Comparison of ENCODE assay signal across 20 cellular contexts in the genomic region with DNA sequence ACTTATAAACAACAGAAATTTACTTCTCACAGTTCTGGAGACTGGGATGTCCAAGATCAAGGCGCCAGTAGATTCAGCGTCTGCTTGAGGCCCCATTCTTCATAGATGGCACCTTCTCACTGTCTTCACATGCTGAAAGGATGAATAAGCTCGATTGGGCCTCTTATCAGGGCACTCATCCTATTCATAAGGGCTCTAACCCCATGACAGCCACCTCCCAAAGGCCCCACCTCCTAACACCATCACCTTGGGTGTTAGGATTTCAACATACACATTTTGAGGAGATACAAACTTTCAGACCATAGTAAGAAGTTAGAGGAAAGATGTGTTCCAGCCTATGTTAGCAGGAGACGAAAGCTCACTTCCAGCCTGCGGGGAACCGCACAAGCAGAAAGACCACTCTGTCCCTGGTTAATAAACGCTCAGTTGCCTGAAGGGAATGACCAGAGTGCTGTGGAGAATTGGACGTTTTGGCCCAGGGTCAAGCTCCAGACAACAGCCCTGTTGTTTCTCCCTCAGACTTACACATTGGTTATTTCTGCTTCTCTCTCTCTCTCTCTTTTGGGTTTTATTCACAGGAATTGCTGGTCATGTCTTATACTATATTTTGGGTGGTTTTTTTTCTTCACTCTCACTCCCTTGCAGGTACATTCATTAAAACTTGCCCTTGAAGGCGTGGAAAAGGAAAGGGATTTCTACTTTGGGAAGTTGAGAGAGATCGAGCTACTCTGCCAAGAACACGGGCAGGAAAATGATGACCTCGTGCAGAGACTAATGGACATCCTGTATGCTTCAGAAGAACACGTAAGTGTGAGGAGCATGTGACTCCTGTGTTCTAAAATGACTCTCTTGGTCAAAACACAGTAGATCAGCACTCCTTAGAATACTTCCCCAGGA.
DNase-seq lines count a peak whose midpoint lies in the region; ATAC-seq, FAIRE-seq and TF ChIP-seq lines count a peak whose summit lies in the region.
"Had no signal": no experiment of that assay in that cellular context is flagged by ENCODE, and none has a peak within 500 bp of the region (broad histone marks: within the 10 kb centered on the region; RNA-seq: fewer than 3 reads in every experiment).

No MANE protein-coding gene starts in this region.

- no peaks in the 10 kb centered on the region for H3K27me3 Mint-ChIP-seq in naive thymus-derived CD4-positive, alpha-beta T cell
- no peaks in the 10 kb centered on the region for H3K27me3 Mint-ChIP-seq in type B pancreatic cell
- H3K27me3 Mint-ChIP-seq: activated naive CD4-positive, alpha-beta T cell treated with anti-CD3 and anti-CD28 coated beads, Interleukin-2, amount 10 ng/mL, durations not matched to agents 7 days and 5 days; dendritic cell treated with granulocyte-macrophage colony-stimulating factor and Interleukin-4, amounts not matched to agents 40 ng/mL and 50 ng/mL, for 4 days had no signal

- CTCF ChIA-PET in HepG2 (lab: Yijun Ruan, JAX; ENCODE audit: low intra/inter-chr PET ratio, low total read pairs), result no interaction called here
- CTCF ChIA-PET in naive thymus-derived CD4-positive, alpha-beta T cell (lab: Charles Lee), result interaction anchor here (1.1 kb wide), 1 partner anchor 106 kb away, joined by 3 read pairs; no protein-coding TSS in a partner anchor

- TF ChIP-seq EP300 in HepG2 (IDR thresholded peaks at IDR 0.05; ENCODE audit: low read depth in 2 of 2, low read length in 2 of 2) (no peak), HepG2 (CRISPR knock-in tag; IDR thresholded peaks at IDR 0.05; ENCODE audit: borderline replicate concordance) (no peak)

- DNase-seq in HepG2 (ENCODE audit: low spot score) (no peak), foreskin melanocyte (peak; percentile 96), type B pancreatic cell (ENCODE audit: extremely low spot score, unreplicated experiment) (no peak), NCI-H1105 treated with DMSO at 0.1 percent for 48 hours (lab: John Stamatoyannopoulos, UW) (no peak)
- DNase-seq in naive thymus-derived CD4-positive, alpha-beta T cell, result no peak
- no peak for DNase-seq in effector CD4-positive, alpha-beta T cell
- DNase-seq: activated CD4-positive, alpha-beta T cell treated with anti-CD3 and anti-CD28 coated beads, Interleukin-2, amount 50 U/mL, for 4 hours; activated naive CD4-positive, alpha-beta T cell treated with anti-CD3 and anti-CD28 coated beads, Interleukin-2, amount 10 ng/mL, durations not matched to agents 7 days and 5 days; Calu3; left colon; NCI-H1092 treated with DMSO at 0.1 percent for 48 hours; NCI-H524 treated with DMSO at 0.1 percent for 48 hours; stimulated activated CD4-positive, alpha-beta T cell treated with anti-CD3 and anti-CD28 coated beads, Interleukin-15, amount 100 ng/mL, for 24 hours; T1000 had no signal

- H3K4me1 ChIP-seq in liver (ENCODE audit: control insufficient read depth in 4 of 4, insufficient read depth in 4 of 4, low read length in 3 of 4), result peaks cover 0 to 8% (median under 1%) of the 10 kb centered on the region in 4 donors
- no peaks in the 10 kb centered on the region for H3K4me1 ChIP-seq in HepG2 (ENCODE audit: insufficient read depth, low read length)
- H3K4me1 ChIP-seq in naive thymus-derived CD4-positive, alpha-beta T cell (ENCODE audit: control insufficient read depth in 2 of 2, insufficient read depth in 2 of 2, low read length in 2 of 2), result no peaks in the 10 kb centered on the region
- H3K4me1 ChIP-seq: A549 had no signal

- TF ChIP-seq CTCF in liver (IDR thresholded peaks at IDR 0.05; ENCODE audit: low read depth, low read length, missing input control) (no peak), HepG2 (CRISPR knock-in tag; IDR thresholded peaks at IDR 0.05) (no peak), type B pancreatic cell (conservative IDR thresholded peaks at IDR 0.05) (no peak)

- ATAC-seq in HepG2 (no peak), GM18858 (IDR thresholded peaks at IDR 0.05; ENCODE audit: unreplicated experiment) (no peak)
- ATAC-seq in naive thymus-derived CD4-positive, alpha-beta T cell, result peak; percentile 43
- ATAC-seq: A549, left colon had no signal

- no peaks in the 10 kb centered on the region for H4K20me1 ChIP-seq in HepG2 (ENCODE audit: insufficient read depth, low read length)

- H2AFZ ChIP-seq in HepG2 (ENCODE audit: low read length), result no peak overlapping the region

- no TSS peak for BruUV-seq in HepG2 (replicated peaks; lab: Mats Ljungman, UMichigan)

- peak overlapping the region in 1 of 2 donors; percentile 9 for H3K27ac ChIP-seq in liver (ENCODE audit: low read depth in 1 of 2, low read length in 2 of 2)
- H3K27ac ChIP-seq in HepG2 (ENCODE audit: extremely low read length, insufficient read depth, low read length), result no peak overlapping the region
- no peak overlapping the region for H3K27ac ChIP-seq in naive thymus-derived CD4-positive, alpha-beta T cell (ENCODE audit: low read depth, low read length)
- H3K27ac ChIP-seq: A549, neutrophil, RWPE1 had no signal

- H3K4me1 Mint-ChIP-seq in naive thymus-derived CD4-positive, alpha-beta T cell, result peaks cover 0 to 31% (median 3%) of the 10 kb centered on the region in 7 donors
- peaks cover 7% of the 10 kb centered on the region for H3K4me1 Mint-ChIP-seq in type B pancreatic cell (ENCODE audit: unreplicated experiment)
- H3K4me1 Mint-ChIP-seq: activated naive CD4-positive, alpha-beta T cell treated with anti-CD3 and anti-CD28 coated beads, Interleukin-2, amount 10 ng/mL, durations not matched to agents 7 days and 5 days had no signal

- no peak for FAIRE-seq in HepG2 (lab: Jason Lieb, UNC)
- FAIRE-seq: A549 had no signal

- H3K27me3 ChIP-seq in liver (ENCODE audit: control insufficient read depth in 4 of 4, insufficient read depth in 4 of 4, low read length in 3 of 4) (no peaks in the 10 kb centered on the region), HepG2 (ENCODE audit: control insufficient read depth in 1 of 2, insufficient read depth in 2 of 2, low read length in 2 of 2) (no peaks in the 10 kb centered on the region)
- no peaks in the 10 kb centered on the region for H3K27me3 ChIP-seq in naive thymus-derived CD4-positive, alpha-beta T cell (ENCODE audit: control insufficient read depth in 2 of 2, insufficient read depth in 2 of 2, low read length in 2 of 2)
- H3K27me3 ChIP-seq: neutrophil had no signal

- H3K4me3 ChIP-seq in liver (ENCODE audit: low read depth in 1 of 3, low read length in 3 of 3) (no peak overlapping the region), HepG2 (replicated peaks in 1 of 3; ENCODE audit: insufficient read depth in 1 of 3, low read depth in 2 of 3, low read length in 3 of 3) (no peak overlapping the region)
- no peak overlapping the region for H3K4me3 ChIP-seq in naive thymus-derived CD4-positive, alpha-beta T cell (ENCODE audit: low read length)
- H3K4me3 ChIP-seq: A549 had no signal

- H3K4me3 Mint-ChIP-seq in naive thymus-derived CD4-positive, alpha-beta T cell, result no peak overlapping the region
- no peak overlapping the region for H3K4me3 Mint-ChIP-seq in type B pancreatic cell
- H3K4me3 Mint-ChIP-seq: activated naive CD4-positive, alpha-beta T cell treated with anti-CD3 and anti-CD28 coated beads, Interleukin-2, amount 10 ng/mL, durations not matched to agents 7 days and 5 days; dendritic cell treated with granulocyte-macrophage colony-stimulating factor and Interleukin-4, amounts not matched to agents 40 ng/mL and 50 ng/mL, for 4 days had no signal

- no peak overlapping the region for H3K9ac ChIP-seq in liver (ENCODE audit: low read depth in 1 of 2, low read length in 2 of 2)
- H3K9ac ChIP-seq in HepG2 (ENCODE audit: insufficient read depth, low read depth, low read length), result no peak overlapping the region

- POLR2A ChIA-PET in HepG2 (lab: Yijun Ruan, JAX), result no interaction called here
- POLR2A ChIA-PET in naive thymus-derived CD4-positive, alpha-beta T cell (lab: Charles Lee), result no interaction called here

- no peaks in the 10 kb centered on the region for H3K79me2 ChIP-seq in HepG2 (ENCODE audit: insufficient read depth, low read length)

- peaks cover 17 to 66% (median 38%) of the 10 kb centered on the region in 5 donors for H3K36me3 Mint-ChIP-seq in naive thymus-derived CD4-positive, alpha-beta T cell
- peaks cover 36% of the 10 kb centered on the region for H3K36me3 Mint-ChIP-seq in type B pancreatic cell

- H3K9me3 Mint-ChIP-seq in naive thymus-derived CD4-positive, alpha-beta T cell, result no peaks in the 10 kb centered on the region
- no peaks in the 10 kb centered on the region for H3K9me3 Mint-ChIP-seq in type B pancreatic cell
- H3K9me3 Mint-ChIP-seq: activated naive CD4-positive, alpha-beta T cell treated with anti-CD3 and anti-CD28 coated beads, Interleukin-2, amount 10 ng/mL, durations not matched to agents 7 days and 5 days; dendritic cell treated with granulocyte-macrophage colony-stimulating factor and Interleukin-4, amounts not matched to agents 40 ng/mL and 50 ng/mL, for 4 days had no signal

- H3K9me3 ChIP-seq in liver (ENCODE audit: control insufficient read depth in 4 of 4, low read length in 3 of 4) (no peaks in the 10 kb centered on the region), HepG2 (ENCODE audit: low read length) (no peaks in the 10 kb centered on the region)
- H3K9me3 ChIP-seq in naive thymus-derived CD4-positive, alpha-beta T cell (ENCODE audit: control insufficient read depth in 2 of 3, low read length in 3 of 3), result no peaks in the 10 kb centered on the region
- H3K9me3 ChIP-seq: A549, neutrophil had no signal

- H3K36me3 ChIP-seq in liver (ENCODE audit: control insufficient read depth in 4 of 4, insufficient read depth in 3 of 4, low read depth in 1 of 4, low read length in 3 of 4), result peaks cover 0 to 33% (median 22%) of the 10 kb centered on the region in 4 donors
- peaks cover 26 to 94% of the 10 kb centered on the region in 2 experiments for H3K36me3 ChIP-seq in HepG2 (replicated peaks in 1 of 2; ENCODE audit: control insufficient read depth in 1 of 2, insufficient read depth in 2 of 2, low read length in 2 of 2)
- peaks cover 6 to 99% (median 18%) of the 10 kb centered on the region in 3 experiments for H3K36me3 ChIP-seq in naive thymus-derived CD4-positive, alpha-beta T cell (ENCODE audit: control insufficient read depth in 2 of 3, insufficient read depth in 3 of 3, low read length in 3 of 3)

- TF ChIP-seq RAD21 in liver (IDR thresholded peaks at IDR 0.05) (no peak), HepG2 (CRISPR knock-in tag; IDR thresholded peaks at IDR 0.05) (no peak)

- no peak overlapping the region for H3K4me2 ChIP-seq in HepG2 (ENCODE audit: low read depth, low read length)
- H3K4me2 ChIP-seq: A549 had no signal

- in situ Hi-C loops in HepG2 (cut with HindIII; ENCODE audit: extremely low pct_ligation_motif_present, low pct_unique_long_range_greater_than_20kb), result loop anchor here (25.0 kb wide), 1 partner anchor 119 kb away; no protein-coding TSS in a partner anchor

- peak overlapping the region in 6 of 9 donors; percentile 31 to 84 (median 45) for H3K27ac Mint-ChIP-seq in naive thymus-derived CD4-positive, alpha-beta T cell
- peak overlapping the region; percentile 21 for H3K27ac Mint-ChIP-seq in type B pancreatic cell
- H3K27ac Mint-ChIP-seq: activated naive CD4-positive, alpha-beta T cell treated with anti-CD3 and anti-CD28 coated beads, Interleukin-2, amount 10 ng/mL, durations not matched to agents 7 days and 5 days; dendritic cell treated with granulocyte-macrophage colony-stimulating factor and Interleukin-4, amounts not matched to agents 40 ng/mL and 50 ng/mL, for 4 days had no signal

- TF ChIP-seq POLR2A in HepG2 (IDR thresholded peaks at IDR 0.05; ENCODE audit: insufficient read depth in 1 of 2, low read depth in 2 of 2, low read length in 2 of 2), result no peak

- intact Hi-C loops in HepG2 (cut with micrococcal nuclease; ENCODE audit: unreplicated experiment), result no loop called here
- intact Hi-C loops in naive thymus-derived CD4-positive, alpha-beta T cell (cut with micrococcal nuclease), result no loop called here

- 78% methylated on average over 13 of the region's 13 CpGs for WGBS in liver
- 87% methylated on average over 13 of the region's 13 CpGs for WGBS in HepG2 (ENCODE audit: low lambda C conversion rate)
